In the genomic region with DNA sequence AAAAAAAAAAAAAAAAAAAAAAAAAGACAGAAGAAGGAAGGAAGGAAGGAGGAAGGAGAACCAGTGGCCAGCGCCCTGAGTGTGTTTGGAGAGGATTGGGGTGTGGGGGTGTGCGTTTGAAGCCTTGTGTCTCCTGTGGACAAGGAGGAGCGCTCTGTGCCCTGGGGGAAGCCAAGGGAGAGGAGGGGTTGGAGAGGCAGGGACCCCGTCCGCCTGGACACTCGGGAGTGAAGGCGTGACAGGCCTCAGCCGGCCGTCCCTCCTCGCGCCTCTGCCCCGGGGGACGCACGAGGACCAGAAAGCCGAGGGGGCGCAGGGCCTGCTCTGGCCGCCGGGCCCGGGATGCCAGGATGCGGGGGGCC, we compare ENCODE assay signal across 8 cellular contexts. TPM values are rescaled to one million over a fixed set of nuclear protein-coding genes. Genes with fewer than 3 reads are reported as not detected.
A peak's percentile ranks its signal among the peaks of the same experiment; 100 is the strongest.
DNase-seq lines count a peak whose midpoint lies in the region; ATAC-seq, FAIRE-seq and TF ChIP-seq lines count a peak whose summit lies in the region.

No MANE protein-coding gene starts in this region.

- H3K9me3 Mint-ChIP-seq in dendritic cell treated with granulocyte-macrophage colony-stimulating factor and Interleukin-4, amounts not matched to agents 40 ng/mL and 50 ng/mL, for 4 days: peaks cover 8% of the 10 kb centered on the region
- H3K9me3 Mint-ChIP-seq in naive thymus-derived CD8-positive, alpha-beta T cell: no peaks in the 10 kb centered on the region

- CTCF ChIA-PET in GM10248 (lab: Yijun Ruan, JAX): interaction anchor here (1.0 to 6.0 kb wide), 23 partner anchors 9 to 324 kb away, joined by 3 to 81 read pairs (median 7); partner anchors contain the start of genes AFTPH and SERTAD2

- FAIRE-seq in frontal cortex (lab: Jason Lieb, UNC): no peak
- no peak for FAIRE-seq in urothelium cell line (lab: Jason Lieb, UNC)

- H3K4me3 ChIP-seq in GM12875 (ENCODE audit: low read depth, low read length) (peak overlapping the region; percentile 47), HUES6 (ENCODE audit: low read depth, low read length) (peak overlapping the region; percentile 64)

- H3K9me3 ChIP-seq in HUES6 (ENCODE audit: control insufficient read depth, insufficient read depth, low read depth, low read length): peaks cover 6% of the 10 kb centered on the region

- peaks cover 28% of the 10 kb centered on the region for H3K4me1 Mint-ChIP-seq in dendritic cell treated with granulocyte-macrophage colony-stimulating factor and Interleukin-4, amounts not matched to agents 40 ng/mL and 50 ng/mL, for 4 days (ENCODE audit: low read depth)
- peaks cover 4 to 30% (median 25%) of the 10 kb centered on the region in 4 donors for H3K4me1 Mint-ChIP-seq in naive thymus-derived CD8-positive, alpha-beta T cell

- peak; percentile 1 to 15 for ATAC-seq in naive thymus-derived CD8-positive, alpha-beta T cell
- ATAC-seq in GM18867 (IDR thresholded peaks at IDR 0.05; ENCODE audit: unreplicated experiment): no peak

- H3K9ac ChIP-seq in HUES6 (ENCODE audit: low read length): no peak overlapping the region

- intact Hi-C loops in dendritic cell treated with granulocyte-macrophage colony-stimulating factor and Interleukin-4, amounts not matched to agents 40 ng/mL and 50 ng/mL, for 4 days (cut with micrococcal nuclease): loop anchor here (2.0 kb wide), 1 partner anchor 36 kb away; no protein-coding TSS in a partner anchor

- no peak for DNase-seq in naive thymus-derived CD8-positive, alpha-beta T cell
- no peak for DNase-seq in frontal cortex (ENCODE audit: low spot score in 2 of 2)
- DNase-seq in urothelium cell line (ENCODE audit: low spot score): no peak
- DNase-seq in GM10248 (ENCODE audit: extremely low spot score): no peak

- peak overlapping the region; percentile 78 for H3K4me3 Mint-ChIP-seq in dendritic cell treated with granulocyte-macrophage colony-stimulating factor and Interleukin-4, amounts not matched to agents 40 ng/mL and 50 ng/mL, for 4 days
- H3K4me3 Mint-ChIP-seq in naive thymus-derived CD8-positive, alpha-beta T cell: peak overlapping the region; percentile 64 to 83 (median 78)

- peaks cover 9% of the 10 kb centered on the region for H3K27me3 Mint-ChIP-seq in dendritic cell treated with granulocyte-macrophage colony-stimulating factor and Interleukin-4, amounts not matched to agents 40 ng/mL and 50 ng/mL, for 4 days
- no peaks in the 10 kb centered on the region for H3K27me3 Mint-ChIP-seq in naive thymus-derived CD8-positive, alpha-beta T cell

- H3K27ac Mint-ChIP-seq in dendritic cell treated with granulocyte-macrophage colony-stimulating factor and Interleukin-4, amounts not matched to agents 40 ng/mL and 50 ng/mL, for 4 days: peak overlapping the region; percentile 95
- H3K27ac Mint-ChIP-seq in naive thymus-derived CD8-positive, alpha-beta T cell: peak overlapping the region in 9 of 10 donors; percentile 52 to 92 (median 82)

- POLR2A ChIA-PET in naive thymus-derived CD8-positive, alpha-beta T cell (lab: Charles Lee): interaction anchor here (0.7 to 4.8 kb wide), 14 partner anchors 13 to 249 kb away, joined by 3 to 42 read pairs (median 5); partner anchors contain the start of gene SERTAD2
- POLR2A ChIA-PET in GM10248 (lab: Yijun Ruan, JAX): interaction anchor here (1.7 kb wide), 1 partner anchor 36 kb away, joined by 4 read pairs; no protein-coding TSS in a partner anchor

- peaks cover 20% of the 10 kb centered on the region; the same call in 1 of the 2 replicates for H3K27me3 ChIP-seq in HUES6 (ENCODE audit: control insufficient read depth, insufficient read depth, low read length)

- TF ChIP-seq CTCF in GM12875 (IDR thresholded peaks at IDR 0.05; ENCODE audit: borderline replicate concordance, insufficient read depth, low read depth, low read length) (no peak), GM10248 (IDR thresholded peaks at IDR 0.05; ENCODE audit: control extremely low read depth, extremely low read depth, low read depth, missing control alignments) (no peak)

- peaks cover 16% of the 10 kb centered on the region for H3K4me1 ChIP-seq in HUES6 (ENCODE audit: control insufficient read depth, insufficient read depth, low read length)

- H3K27ac ChIP-seq in HUES6 (ENCODE audit: low read depth, low read length): no peak overlapping the region

- H3K36me3 ChIP-seq in HUES6 (ENCODE audit: control insufficient read depth, insufficient read depth, low read length): no peaks in the 10 kb centered on the region

- H3K36me3 Mint-ChIP-seq in dendritic cell treated with granulocyte-macrophage colony-stimulating factor and Interleukin-4, amounts not matched to agents 40 ng/mL and 50 ng/mL, for 4 days (ENCODE audit: low read depth): no peaks in the 10 kb centered on the region
- peaks cover 0 to 3% (median 0%) of the 10 kb centered on the region in 3 donors for H3K36me3 Mint-ChIP-seq in naive thymus-derived CD8-positive, alpha-beta T cell

RNA-seq across cellular contexts. Expression of gene SERTAD2, which starts 44.9 kb away (rescaled TPM):
- 10 to 100 TPM; 33.0 to 34.5 TPM for total RNA-seq in naive thymus-derived CD8-positive, alpha-beta T cell
- polyA plus RNA-seq in naive thymus-derived CD8-positive, alpha-beta T cell: 1 to 10 TPM; 5.5 to 9.2 (median 6.1) TPM
- total RNA-seq in frontal cortex: 3.7 TPM
